8 cellular contexts compared by ENCODE assay signal in genomic region chr17:42744806-42745617, GRCh38. TPM values are rescaled to one million over a fixed set of nuclear protein-coding genes. Genes with fewer than 3 reads are reported as not detected.
DNase-seq lines count a peak whose midpoint lies in the region; ATAC-seq and TF ChIP-seq lines count a peak whose summit lies in the region.

TSS of gene EZH1 (minus strand) at chr17:42745040. CDS start at chr17:42728941, 16,099 bp downstream.

- peak; percentile 75 for DNase-seq in NCI-H128 (lab: John Stamatoyannopoulos, UW; ENCODE audit: unreplicated experiment)
- DNase-seq in SW 1271 (lab: John Stamatoyannopoulos, UW): peak; percentile 57 to 83
- peak; percentile 81 for DNase-seq in activated naive CD8-positive, alpha-beta T cell treated with anti-CD3 and anti-CD28 coated beads, Interleukin-2, amount 50 U/mL, for 16 hours (ENCODE audit: low read depth, low spot score)
- peak; percentile 95 for DNase-seq in Right ventricle myocardium inferior (ENCODE audit: missing footprints)
- DNase-seq in ovary: peak; percentile 90 to 95 (median 93)

- TF ChIP-seq EP300 in ovary (IDR thresholded peaks at IDR 0.05): no peak

- ATAC-seq in HG02588 (IDR thresholded peaks at IDR 0.05; ENCODE audit: unreplicated experiment) (peak; percentile 77), Right ventricle myocardium inferior (peak; percentile 97)

- TF ChIP-seq POLR2A in ovary (IDR thresholded peaks at IDR 0.05): peak; percentile 63

- peak in 1 of 3 donors; percentile 48 for TF ChIP-seq CTCF in ovary (IDR thresholded peaks at IDR 0.05)

- H3K36me3 ChIP-seq in ovary (no peaks in the 10 kb centered on the region), thymus (ENCODE audit: control insufficient read depth, insufficient read depth) (peaks cover 3% of the 10 kb centered on the region)

- H3K27ac ChIP-seq in ovary (peak within 1 kb of the TSS; percentile 89 to 95), thymus (ENCODE audit: low read depth) (peak within 1 kb of the TSS; percentile 96)

- peak within 1 kb of the TSS; percentile 57 for H3K4me3 ChIP-seq in GM08714 (ENCODE audit: low read length)
- peak within 1 kb of the TSS; percentile 94 for H3K4me3 ChIP-seq in ovary
- H3K4me3 ChIP-seq in thymus (ENCODE audit: low read length): peak within 1 kb of the TSS; percentile 97

- H3K9me3 ChIP-seq in ovary (no peaks in the 10 kb centered on the region), thymus (ENCODE audit: control insufficient read depth) (no peaks in the 10 kb centered on the region)

- 4 to 6% (median 5%) methylated on average over 37 to 50 of the region's 50 CpGs for WGBS in ovary, 3 donors
- 6% methylated on average over 50 of the region's 50 CpGs for WGBS in thymus

- intact Hi-C loops in Right ventricle myocardium inferior (cut with DNase I): loop anchor here (1.0 kb wide), 1 partner anchor 18 kb away; no protein-coding TSS in a partner anchor
- intact Hi-C loops in ovary (cut with DNase I): loop anchor here in 1 of 4 donors (10.0 kb wide), 1 partner anchor 60 kb away; the partner anchor contains the start of genes CCR10 and CNTNAP1

- H3K4me1 ChIP-seq in ovary (ENCODE audit: insufficient read depth) (peaks cover 17% of the 10 kb centered on the region), thymus (ENCODE audit: control insufficient read depth, insufficient read depth, low read length) (peaks cover 5% of the 10 kb centered on the region)

- H3K27me3 ChIP-seq in ovary (no peaks in the 10 kb centered on the region), thymus (ENCODE audit: control insufficient read depth, insufficient read depth) (peaks cover 4% of the 10 kb centered on the region)

RNA-seq across cellular contexts. Expression of gene EZH1, which starts in this region (rescaled TPM):
- total RNA-seq in Right ventricle myocardium inferior (44.4 TPM), ovary (10 to 100 TPM; 32.9 to 83.4 (median 67.8) TPM)
- polyA plus RNA-seq in ovary (10 to 100 TPM; 45.1 to 95.2 TPM), thymus (38.8 TPM)

Comparison
In these comparisons a context has a peak if more than half of its experiments do, and no peak if none do; other contexts are left out.
1. Peak in every context shown above with its lines: DNase-seq, ATAC-seq, H3K4me3 ChIP-seq and H3K27ac ChIP-seq.